ENCODE assay signal across 38 cellular contexts in the genomic region with DNA sequence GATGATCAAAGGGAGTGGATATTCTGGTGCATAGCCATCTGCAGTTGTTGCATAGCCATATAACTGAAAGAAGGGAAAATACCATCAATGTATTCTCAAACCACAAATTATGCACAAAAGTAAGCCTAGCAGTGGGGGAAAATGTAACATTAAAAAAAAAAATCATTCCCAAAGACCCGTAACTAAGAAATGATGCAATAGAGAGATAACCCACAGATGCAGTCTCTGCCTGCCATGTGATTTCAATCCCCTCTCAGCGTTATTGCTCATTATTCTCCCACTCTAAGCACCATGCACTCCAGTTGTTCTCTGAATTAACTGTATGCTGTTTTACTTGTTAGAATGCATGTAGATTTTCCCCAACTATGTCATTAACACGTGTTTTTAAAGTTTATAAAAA. TPM values are rescaled to one million over a fixed set of nuclear protein-coding genes. Genes with fewer than 3 reads are reported as not detected.
"Had no signal": no experiment of that assay in that cellular context is flagged by ENCODE, and none has a peak within 500 bp of the region (broad histone marks: within the 10 kb centered on the region; RNA-seq: fewer than 3 reads in every experiment).

No MANE protein-coding gene starts in this region.

- DNase-seq: activated CD4-positive, alpha-beta memory T cell treated with anti-CD3 and anti-CD28 coated beads for 36 hours; activated CD4-positive, alpha-beta T cell treated with anti-CD3 and anti-CD28 coated beads for 36 hours; activated CD4-positive, alpha-beta T cell treated with anti-CD3 and anti-CD28 coated beads, Interleukin-2, amount 10 ng/mL, durations not matched to agents 24 days and 14 days; activated CD4-positive, CD25-positive, alpha-beta regulatory T cell; activated CD4-positive, CD25-positive, alpha-beta regulatory T cell treated with anti-CD3 and anti-CD28 coated beads, Interleukin-2, amount 50 U/mL, for 72 hours; activated CD8-positive, alpha-beta memory T cell treated with anti-CD3 and anti-CD28 coated beads, Interleukin-2, amount 10 ng/mL, durations not matched to agents 7 days and 5 days; activated CD8-positive, alpha-beta memory T cell treated with anti-CD3 and anti-CD28 coated beads, Interleukin-2, amount 50 U/mL, for 4 hours; activated CD8-positive, alpha-beta T cell treated with anti-CD3 and anti-CD28 coated beads, Interleukin-2, amount 10 ng/mL, durations not matched to agents 7 days and 5 days; activated effector memory CD4-positive, alpha-beta T cell treated with anti-CD3 and anti-CD28 coated beads, Interleukin-2, amount 50 U/mL, for 16 hours; activated naive CD4-positive, alpha-beta T cell treated with anti-CD3 and anti-CD28 coated beads for 36 hours; activated naive CD8-positive, alpha-beta T cell treated with anti-CD3 and anti-CD28 coated beads for 36 hours; activated naive CD8-positive, alpha-beta T cell treated with anti-CD3 and anti-CD28 coated beads, Interleukin-2, amount 50 U/mL, for 24 hours; activated T-cell treated with anti-CD3 and anti-CD28 coated beads, Interleukin-2, amount 50 U/mL, for 1 hour; activated T-cell treated with anti-CD3 and anti-CD28 coated beads, Interleukin-2, amount 50 U/mL, for 48 hours; adrenal gland; central memory CD4-positive, alpha-beta T cell; cerebellar nuclear complex; colonic mucosa; effector CD8-positive, alpha-beta T cell; esophagus squamous epithelium; foreskin melanocyte; head of caudate nucleus; T-helper 2 cell had no signal

- H3K4me1 Mint-ChIP-seq: activated CD4-positive, alpha-beta T cell treated with anti-CD3 and anti-CD28 coated beads for 36 hours; activated CD4-positive, alpha-beta T cell treated with anti-CD3 and anti-CD28 coated beads, Interleukin-2, amount 10 ng/mL, durations not matched to agents 24 days and 14 days; activated CD8-positive, alpha-beta memory T cell treated with anti-CD3 and anti-CD28 coated beads, Interleukin-2, amount 10 ng/mL, durations not matched to agents 7 days and 5 days; activated naive CD4-positive, alpha-beta T cell treated with anti-CD3 and anti-CD28 coated beads, Interleukin-2, amount 50 U/mL, for 24 hours; activated naive CD8-positive, alpha-beta T cell treated with anti-CD3 and anti-CD28 coated beads for 36 hours; activated naive CD8-positive, alpha-beta T cell treated with anti-CD3 and anti-CD28 coated beads, Interleukin-2, amount 50 U/mL, for 24 hours had no signal

- H3K27ac ChIP-seq: adrenal gland, ascending aorta, breast epithelium, cardiac muscle cell, colonic mucosa, epithelial cell of prostate, esophagus squamous epithelium had no signal

- H3K4me1 ChIP-seq: adrenal gland, ascending aorta, breast epithelium, colonic mucosa, esophagus squamous epithelium had no signal

- H3K36me3 ChIP-seq: adrenal gland, ascending aorta, cardiac muscle cell, colonic mucosa, esophagus squamous epithelium had no signal

- FAIRE-seq: endometrium, endothelial cell of umbilical vein had no signal

- H3K27ac Mint-ChIP-seq: activated CD4-positive, alpha-beta memory T cell treated with anti-CD3 and anti-CD28 coated beads for 36 hours; activated CD4-positive, alpha-beta T cell treated with anti-CD3 and anti-CD28 coated beads for 36 hours; activated CD4-positive, alpha-beta T cell treated with anti-CD3 and anti-CD28 coated beads, Interleukin-2, amount 10 ng/mL, durations not matched to agents 24 days and 14 days; activated CD8-positive, alpha-beta memory T cell treated with anti-CD3 and anti-CD28 coated beads, Interleukin-2, amount 10 ng/mL, durations not matched to agents 7 days and 5 days; activated CD8-positive, alpha-beta T cell treated with anti-CD3 and anti-CD28 coated beads, Interleukin-2, amount 10 ng/mL, durations not matched to agents 7 days and 5 days; activated naive CD4-positive, alpha-beta T cell treated with anti-CD3 and anti-CD28 coated beads for 36 hours; activated naive CD4-positive, alpha-beta T cell treated with anti-CD3 and anti-CD28 coated beads, Interleukin-2, amount 50 U/mL, for 24 hours; activated naive CD8-positive, alpha-beta T cell treated with anti-CD3 and anti-CD28 coated beads for 36 hours; activated naive CD8-positive, alpha-beta T cell treated with anti-CD3 and anti-CD28 coated beads, Interleukin-2, amount 50 U/mL, for 24 hours; activated T-helper 1 cell treated with anti-CD3 and anti-CD28 coated beads, Interleukin-12 subunit alpha, Interleukin-12 subunit beta, Interleukin-2, Interleukin-4 antibody, amounts not matched to agents 30 ng/mL and 10 ng/mL and 1 ng/mL, durations not matched to agents 14 hours and 24 hours and 36 hours; activated T-helper 2 cell treated with anti-CD3 and anti-CD28 coated beads, Interferon-gamma antibody, Interleukin-2, Interleukin-4, amounts not matched to agents 10 μg/mL and 5 μg/mL and 100 μg/mL, durations not matched to agents 14 hours and 24 hours and 36 hours had no signal

- H3K9me3 ChIP-seq: adrenal gland, ascending aorta, breast epithelium, colonic mucosa, esophagus squamous epithelium had no signal

- ATAC-seq: activated CD4-positive, alpha-beta T cell treated with anti-CD3 and anti-CD28 coated beads for 36 hours; activated CD8-positive, alpha-beta memory T cell treated with anti-CD3 and anti-CD28 coated beads, Interleukin-2, amount 10 ng/mL, durations not matched to agents 7 days and 5 days; activated CD8-positive, alpha-beta T cell treated with anti-CD3 and anti-CD28 coated beads, Interleukin-2, amount 10 ng/mL, durations not matched to agents 7 days and 5 days; activated naive CD8-positive, alpha-beta T cell treated with anti-CD3 and anti-CD28 coated beads, Interleukin-2, amount 50 U/mL, for 24 hours had no signal

- H3K4me3 Mint-ChIP-seq: activated CD4-positive, alpha-beta memory T cell treated with anti-CD3 and anti-CD28 coated beads for 36 hours; activated CD4-positive, alpha-beta T cell treated with anti-CD3 and anti-CD28 coated beads for 36 hours; activated CD4-positive, alpha-beta T cell treated with anti-CD3 and anti-CD28 coated beads, Interleukin-2, amount 10 ng/mL, durations not matched to agents 24 days and 14 days; activated CD8-positive, alpha-beta memory T cell treated with anti-CD3 and anti-CD28 coated beads, Interleukin-2, amount 10 ng/mL, durations not matched to agents 7 days and 5 days; activated CD8-positive, alpha-beta T cell treated with anti-CD3 and anti-CD28 coated beads, Interleukin-2, amount 10 ng/mL, durations not matched to agents 7 days and 5 days; activated naive CD4-positive, alpha-beta T cell treated with anti-CD3 and anti-CD28 coated beads for 36 hours; activated naive CD4-positive, alpha-beta T cell treated with anti-CD3 and anti-CD28 coated beads, Interleukin-2, amount 50 U/mL, for 24 hours; activated naive CD8-positive, alpha-beta T cell treated with anti-CD3 and anti-CD28 coated beads for 36 hours; activated naive CD8-positive, alpha-beta T cell treated with anti-CD3 and anti-CD28 coated beads, Interleukin-2, amount 50 U/mL, for 24 hours; activated T-helper 1 cell treated with anti-CD3 and anti-CD28 coated beads, Interleukin-12 subunit alpha, Interleukin-12 subunit beta, Interleukin-2, Interleukin-4 antibody, amounts not matched to agents 30 ng/mL and 10 ng/mL and 1 ng/mL, durations not matched to agents 14 hours and 24 hours and 36 hours had no signal

- H3K27me3 ChIP-seq: adrenal gland, ascending aorta, breast epithelium, cardiac muscle cell, colonic mucosa, esophagus squamous epithelium had no signal

- H3K27me3 Mint-ChIP-seq: activated CD4-positive, alpha-beta memory T cell treated with anti-CD3 and anti-CD28 coated beads for 36 hours; activated CD4-positive, alpha-beta T cell treated with anti-CD3 and anti-CD28 coated beads for 36 hours; activated CD4-positive, alpha-beta T cell treated with anti-CD3 and anti-CD28 coated beads, Interleukin-2, amount 10 ng/mL, durations not matched to agents 24 days and 14 days; activated CD8-positive, alpha-beta memory T cell treated with anti-CD3 and anti-CD28 coated beads, Interleukin-2, amount 10 ng/mL, durations not matched to agents 7 days and 5 days; activated naive CD4-positive, alpha-beta T cell treated with anti-CD3 and anti-CD28 coated beads, Interleukin-2, amount 50 U/mL, for 24 hours; activated naive CD8-positive, alpha-beta T cell treated with anti-CD3 and anti-CD28 coated beads for 36 hours; activated naive CD8-positive, alpha-beta T cell treated with anti-CD3 and anti-CD28 coated beads, Interleukin-2, amount 50 U/mL, for 24 hours had no signal

- H3K4me3 ChIP-seq: adrenal gland, ascending aorta, breast epithelium, cardiac muscle cell, colonic mucosa, esophagus squamous epithelium had no signal

- H3K9me3 Mint-ChIP-seq: brain had no signal

RNA-seq across cellular contexts. Expression of a gene that starts 14.1 kb away (rescaled TPM):
- total RNA-seq: activated CD4-positive, alpha-beta T cell treated with anti-CD3 and anti-CD28 coated beads, Interleukin-2, amount 10 ng/mL, durations not matched to agents 24 days and 14 days; activated CD8-positive, alpha-beta memory T cell treated with anti-CD3 and anti-CD28 coated beads, Interleukin-2, amount 10 ng/mL, durations not matched to agents 7 days and 5 days; activated T-helper 1 cell treated with anti-CD3 and anti-CD28 coated beads, Interleukin-12 subunit alpha, Interleukin-12 subunit beta, Interleukin-2, Interleukin-4 antibody, amounts not matched to agents 30 ng/mL and 10 ng/mL and 1 ng/mL, durations not matched to agents 14 hours and 24 hours and 36 hours; activated T-helper 2 cell treated with anti-CD3 and anti-CD28 coated beads, Interferon-gamma antibody, Interleukin-2, Interleukin-4, amounts not matched to agents 10 μg/mL and 5 μg/mL and 100 μg/mL, durations not matched to agents 14 hours and 24 hours and 36 hours; adrenal gland; ascending aorta; cardiac muscle cell; dermis microvascular lymphatic vessel endothelial cell; endothelial cell of umbilical vein; fibroblast of lung; fibroblast of villous mesenchyme; T-helper 1 cell treated with Interleukin-12 subunit alpha and Interleukin-12 subunit beta and Interleukin-4 antibody, amounts not matched to agents 30 ng/mL and 1 ng/mL, for 36 hours had no signal
- polyA plus RNA-seq: adrenal gland, cardiac muscle cell, endothelial cell of umbilical vein, fibroblast of lung had no signal

RNA-seq across cellular contexts. Expression of a gene that starts 46.4 kb away (rescaled TPM):
- total RNA-seq: activated CD4-positive, alpha-beta memory T cell treated with anti-CD3 and anti-CD28 coated beads for 36 hours; activated CD4-positive, alpha-beta T cell treated with anti-CD3 and anti-CD28 coated beads, Interleukin-2, amount 10 ng/mL, durations not matched to agents 24 days and 14 days; activated CD8-positive, alpha-beta memory T cell treated with anti-CD3 and anti-CD28 coated beads for 36 hours; activated CD8-positive, alpha-beta memory T cell treated with anti-CD3 and anti-CD28 coated beads, Interleukin-2, amount 10 ng/mL, durations not matched to agents 7 days and 5 days; activated CD8-positive, alpha-beta T cell treated with anti-CD3 and anti-CD28 coated beads, Interleukin-2, amount 10 ng/mL, durations not matched to agents 7 days and 5 days; activated T-helper 1 cell treated with anti-CD3 and anti-CD28 coated beads, Interleukin-12 subunit alpha, Interleukin-12 subunit beta, Interleukin-2, Interleukin-4 antibody, amounts not matched to agents 30 ng/mL and 10 ng/mL and 1 ng/mL, durations not matched to agents 14 hours and 24 hours and 36 hours; activated T-helper 2 cell treated with anti-CD3 and anti-CD28 coated beads, Interferon-gamma antibody, Interleukin-2, Interleukin-4, amounts not matched to agents 10 μg/mL and 5 μg/mL and 100 μg/mL, durations not matched to agents 14 hours and 24 hours and 36 hours; endothelial cell of umbilical vein; T-helper 1 cell treated with Interleukin-12 subunit alpha and Interleukin-12 subunit beta and Interleukin-4 antibody, amounts not matched to agents 30 ng/mL and 1 ng/mL, for 36 hours had no signal
- polyA plus RNA-seq: fibroblast of lung had no signal
